Comparison of ENCODE assay signal across 4 cellular contexts in genomic region chr10:101011517-101012423, GRCh38. TPM values are rescaled to one million over a fixed set of nuclear protein-coding genes. Genes with fewer than 3 reads are reported as not detected.
A peak's percentile ranks its signal among the peaks of the same experiment; 100 is the strongest.
DNase-seq lines count a peak whose midpoint lies in the region; ATAC-seq and TF ChIP-seq lines count a peak whose summit lies in the region.

No MANE protein-coding gene starts in this region.

- TF ChIP-seq CTCF in HFF-Myc (IDR thresholded peaks at IDR 0.05; ENCODE audit: low read depth, low read length, missing control alignments) (peak; percentile 56), gastroesophageal sphincter (IDR thresholded peaks at IDR 0.05) (peak in 1 of 4 experiments; percentile 23), GM10248 (IDR thresholded peaks at IDR 0.05; ENCODE audit: control extremely low read depth, extremely low read depth, low read depth, missing control alignments) (no peak)

- peaks cover 0 to 63% (median 29%) of the 10 kb centered on the region in 3 donors for H3K4me1 ChIP-seq in gastroesophageal sphincter

- TF ChIP-seq EP300 in gastroesophageal sphincter (IDR thresholded peaks at IDR 0.05) = no peak

- DNase-seq in HFF-Myc (ENCODE audit: extremely low read depth, low read depth) (no peak), pons (ENCODE audit: low spot score) (no peak), GM10248 (ENCODE audit: extremely low spot score) (no peak)

- peaks cover 13% of the 10 kb centered on the region for H3K27me3 ChIP-seq in gastroesophageal sphincter

- CTCF ChIA-PET in GM10248 (lab: Yijun Ruan, JAX) = interaction anchor here (0.8 to 7.0 kb wide), 9 partner anchors 9 to 46 kb away, joined by 3 to 70 read pairs (median 5); partner anchors contain the start of genes LZTS2, MRPL43, SEMA4G and TWNK

- POLR2A ChIA-PET in GM10248 (lab: Yijun Ruan, JAX) = no interaction called here

- H3K4me3 ChIP-seq in HFF-Myc (replicated peaks; ENCODE audit: low read depth, low read length) = no peak overlapping the region
- H3K4me3 ChIP-seq in gastroesophageal sphincter = no peak overlapping the region

- H3K27ac ChIP-seq in gastroesophageal sphincter = peak overlapping the region in 3 of 4 donors; percentile 52 to 66 (median 55)

- peaks cover 0 to 8% of the 10 kb centered on the region in 2 donors for H3K36me3 ChIP-seq in gastroesophageal sphincter

- H3K9me3 ChIP-seq in gastroesophageal sphincter = no peaks in the 10 kb centered on the region

- TF ChIP-seq POLR2A in gastroesophageal sphincter (IDR thresholded peaks at IDR 0.05) = no peak

- 63% methylated on average over 2 of the region's 22 CpGs; no CpG with 5 or more reads in 1 of the 2 donors for WGBS in gastroesophageal sphincter (ENCODE audit: low coverage in 1 of 2), 2 donors

- ATAC-seq in gastroesophageal sphincter = no peak

RNA-seq across cellular contexts. Expression of gene LZTS2, which starts 12.2 kb away (rescaled TPM):
- total RNA-seq in gastroesophageal sphincter = 100 to 1,000 TPM; 134 to 181 (median 141) TPM

RNA-seq across cellular contexts. Expression of gene PDZD7, which starts 19.2 kb away (rescaled TPM):
- under 1 TPM in 3 of 4 donors, not detected in 1; 0.31 to 0.54 (median 0.39) TPM for total RNA-seq in gastroesophageal sphincter

RNA-seq across cellular contexts. Expression of gene SFXN3, which starts 19.3 kb away (rescaled TPM):
- total RNA-seq in gastroesophageal sphincter = 10 to 100 TPM; 47.5 to 84.2 (median 66.0) TPM

RNA-seq across cellular contexts. Expression of gene TWNK, which starts 24.4 kb away (rescaled TPM):
- total RNA-seq in gastroesophageal sphincter = 10 to 100 TPM in 1 of 4 donors, 1 to 10 TPM in 3; 8.3 to 10.8 (median 8.9) TPM

RNA-seq across cellular contexts. Expression of gene MRPL43, which starts 24.5 kb away (rescaled TPM):
- total RNA-seq in gastroesophageal sphincter = 10 to 100 TPM; 58.0 to 93.8 (median 80.7) TPM
